In the genomic region with DNA sequence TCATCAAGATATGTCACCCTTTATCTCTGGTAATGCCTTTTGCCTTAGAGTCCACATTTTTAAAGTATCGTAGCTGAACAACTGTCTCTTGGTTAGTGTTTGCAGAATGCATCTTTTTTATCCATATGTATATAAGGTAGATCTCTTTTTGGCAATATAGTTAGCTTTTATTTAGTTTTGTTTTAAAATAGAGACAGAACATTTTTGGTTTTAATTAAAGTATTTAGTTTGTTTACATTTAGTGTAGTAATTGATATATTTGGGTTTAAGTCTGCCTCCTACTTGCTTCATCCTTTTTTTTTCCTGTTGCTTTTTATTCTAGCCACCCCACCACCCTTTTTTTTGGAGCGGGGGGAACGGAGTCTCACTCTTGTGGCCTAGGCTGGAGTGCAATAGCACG, we compare ENCODE assay signal across 21 cellular contexts.
DNase-seq lines count a peak whose midpoint lies in the region; ATAC-seq, FAIRE-seq and TF ChIP-seq lines count a peak whose summit lies in the region.
"Had no signal": no experiment of that assay in that cellular context is flagged by ENCODE, and none has a peak within 500 bp of the region (broad histone marks: within the 10 kb centered on the region; RNA-seq: fewer than 3 reads in every experiment).

No MANE protein-coding gene starts in this region.

- 96% methylated on average over 4 of the region's 4 CpGs for WGBS in K562 (ENCODE audit: insufficient coverage, low coverage, missing lambda C conversion rate)

- H3K79me2 ChIP-seq in K562 (ENCODE audit: control insufficient read depth, insufficient read depth, low read length), result no peaks in the 10 kb centered on the region

- H3K4me1 ChIP-seq in K562 (replicated peaks in 1 of 2; ENCODE audit: control insufficient read depth in 2 of 2, insufficient read depth in 2 of 2, low read length in 2 of 2), result peaks cover 0 to 10% of the 10 kb centered on the region in 2 experiments; a peak in 1 of 5 replicates
- H3K4me1 ChIP-seq in kidney (ENCODE audit: control insufficient read depth in 1 of 2, insufficient read depth in 1 of 2, low read depth in 1 of 2, low read length in 2 of 2), result no peaks in the 10 kb centered on the region
- H3K4me1 ChIP-seq: A549, Caco-2 had no signal

- H3K27ac ChIP-seq in K562 (ENCODE audit: extremely low read depth, low read depth, low read length) (no peak overlapping the region), kidney (ENCODE audit: low read depth in 2 of 2, low read length in 2 of 2) (no peak overlapping the region)
- H3K27ac ChIP-seq: 22Rv1; A549; BLaER1 treated with 17β-estradiol and CSF1 and Interleukin-3, amounts not matched to agents 10 nM and 100 nM; C4-2B had no signal

- TF ChIP-seq CTCF in K562 (IDR thresholded peaks at IDR 0.05 in 2 of 3, conservative IDR thresholded peaks at IDR 0.05 in 1 of 3; ENCODE audit: insufficient read depth in 2 of 3, low read depth in 1 of 3, low read length in 3 of 3), result no peak
- no peak for TF ChIP-seq CTCF in kidney (IDR thresholded peaks at IDR 0.05; ENCODE audit: borderline replicate concordance, extremely low read depth, insufficient read depth)

- H3K9me1 ChIP-seq in K562 (ENCODE audit: control insufficient read depth, insufficient read depth, low read length), result no peaks in the 10 kb centered on the region

- in situ Hi-C loops in K562 (cut with MboI), result no loop called here

- no peak overlapping the region for H3K4me2 ChIP-seq in K562 (ENCODE audit: insufficient read depth, low read length)
- H3K4me2 ChIP-seq: A549; BLaER1 treated with 17β-estradiol and CSF1 and Interleukin-3, amounts not matched to agents 10 nM and 100 nM had no signal

- H3K9ac ChIP-seq in K562 (ENCODE audit: insufficient read depth in 1 of 2, low read depth in 2 of 2, low read length in 2 of 2) (no peak overlapping the region), kidney (ENCODE audit: low read length in 2 of 2) (no peak overlapping the region)
- H3K9ac ChIP-seq: BLaER1 treated with 17β-estradiol and CSF1 and Interleukin-3, amounts not matched to agents 10 nM and 100 nM had no signal

- no peaks in the 10 kb centered on the region for H3K27me3 ChIP-seq in K562 (ENCODE audit: control insufficient read depth in 2 of 2, insufficient read depth in 2 of 2, low read length in 2 of 2)

- H3K27me3 Mint-ChIP-seq in activated CD4-positive, alpha-beta T cell treated with anti-CD3 and anti-CD28 coated beads, Interleukin-2, amount 10 ng/mL, durations not matched to agents 7 days and 5 days, result no peaks in the 10 kb centered on the region
- H3K27me3 Mint-ChIP-seq: B cell; CD4-positive, alpha-beta T cell had no signal

- H3K9me3 Mint-ChIP-seq in activated CD4-positive, alpha-beta T cell treated with anti-CD3 and anti-CD28 coated beads, Interleukin-2, amount 10 ng/mL, durations not matched to agents 7 days and 5 days, result peaks cover 37% of the 10 kb centered on the region

- TF ChIP-seq EP300 in K562 (IDR thresholded peaks at IDR 0.05; ENCODE audit: low read length), result no peak

- ATAC-seq in K562 (no peak), GM19035 (IDR thresholded peaks at IDR 0.05; ENCODE audit: unreplicated experiment) (no peak), esophagus mucosa (no peak)
- ATAC-seq: A549; CD8-positive, alpha-beta T cell had no signal

- no peak overlapping the region for H3K4me3 Mint-ChIP-seq in activated CD4-positive, alpha-beta T cell treated with anti-CD3 and anti-CD28 coated beads, Interleukin-2, amount 10 ng/mL, durations not matched to agents 7 days and 5 days
- H3K4me3 Mint-ChIP-seq: B cell; CD4-positive, alpha-beta T cell; CD8-positive, alpha-beta T cell had no signal

- BruUV-seq in K562 (replicated peaks; lab: Mats Ljungman, UMichigan), result no TSS peak

- peak overlapping the region; percentile 50 for H3K27ac Mint-ChIP-seq in activated CD4-positive, alpha-beta T cell treated with anti-CD3 and anti-CD28 coated beads, Interleukin-2, amount 10 ng/mL, durations not matched to agents 7 days and 5 days
- H3K27ac Mint-ChIP-seq: B cell; CD4-positive, alpha-beta T cell; CD8-positive, alpha-beta T cell had no signal

- peaks cover 68% of the 10 kb centered on the region for H3K36me3 Mint-ChIP-seq in activated CD4-positive, alpha-beta T cell treated with anti-CD3 and anti-CD28 coated beads, Interleukin-2, amount 10 ng/mL, durations not matched to agents 7 days and 5 days (ENCODE audit: low read depth)

- intact Hi-C loops in K562 (cut with micrococcal nuclease), result no loop called here
- intact Hi-C loops in kidney (cut with DNase I), result no loop called here

- DNase-seq in activated CD4-positive, alpha-beta T cell treated with anti-CD3 and anti-CD28 coated beads, Interleukin-2, amount 10 ng/mL, durations not matched to agents 7 days and 5 days, result no peak
- no peak for DNase-seq in activated CD4-positive, alpha-beta T cell treated with anti-CD3 and anti-CD28 coated beads for 4 hours
- DNase-seq in K562 (ENCODE audit: extremely low read depth in 1 of 4, low spot score in 3 of 4) (no peak), kidney (peak; percentile 15)
- DNase-seq: AML-193; Calu3; CD4-positive, alpha-beta T cell; CD8-positive, alpha-beta T cell; DMS79 treated with DMSO at 0.1 percent for 48 hours; GF-D8 had no signal

- TF ChIP-seq RAD21 in K562 (CRISPR knock-in tag; conservative IDR thresholded peaks at IDR 0.05 in 1 of 2, IDR thresholded peaks at IDR 0.05 in 1 of 2), result no peak

- H3K36me3 ChIP-seq in K562 (ENCODE audit: control insufficient read depth, insufficient read depth, low read length) (peaks cover 11% of the 10 kb centered on the region; the same call in 2 of the 3 replicates), kidney (ENCODE audit: control insufficient read depth in 1 of 2, insufficient read depth in 2 of 2, low read length in 2 of 2) (no peaks in the 10 kb centered on the region)

- H3K4me3 ChIP-seq in K562, result no peak overlapping the region
- H3K4me3 ChIP-seq in kidney (ENCODE audit: low read length in 2 of 2), result no peak overlapping the region
- H3K4me3 ChIP-seq: A549; BLaER1 treated with 17β-estradiol and CSF1 and Interleukin-3, amounts not matched to agents 10 nM and 100 nM had no signal

- H3K9me3 ChIP-seq in K562 (replicated peaks; ENCODE audit: control insufficient read depth, insufficient read depth, low read depth, low read length) (no peaks in the 10 kb centered on the region), kidney (ENCODE audit: control insufficient read depth in 1 of 2, low read length in 2 of 2) (peaks cover 0 to 7% of the 10 kb centered on the region in 2 donors)
- H3K9me3 ChIP-seq: Caco-2 had no signal

- H3K4me1 Mint-ChIP-seq in activated CD4-positive, alpha-beta T cell treated with anti-CD3 and anti-CD28 coated beads, Interleukin-2, amount 10 ng/mL, durations not matched to agents 7 days and 5 days, result peaks cover 43% of the 10 kb centered on the region

- no peak overlapping the region for H2AFZ ChIP-seq in K562 (ENCODE audit: low read depth, low read length)

- CTCF ChIA-PET in activated CD4-positive, alpha-beta T cell treated with anti-CD3 and anti-CD28 coated beads, Interleukin-2, amount 10 ng/mL, durations not matched to agents 7 days and 5 days (lab: Charles Lee), result interaction anchor here (0.6 to 1.9 kb wide), 4 partner anchors 13 to 211 kb away, joined by 3 to 4 read pairs (median 4); no protein-coding TSS in a partner anchor
- CTCF ChIA-PET in K562 (lab: Yijun Ruan, JAX; ENCODE audit: low intra/inter-chr PET ratio), result no interaction called here

- TF ChIP-seq POLR2A in K562 (conservative IDR thresholded peaks at IDR 0.05), result no peak

- FAIRE-seq in K562 (lab: Jason Lieb, UNC) (no peak), kidney (lab: Jason Lieb, UNC) (no peak)
- FAIRE-seq: D721Med, G401.6, GM12891 had no signal

- no peaks in the 10 kb centered on the region for H4K20me1 ChIP-seq in K562 (replicated peaks; ENCODE audit: control insufficient read depth, insufficient read depth, low read length)

- POLR2A ChIA-PET in activated CD4-positive, alpha-beta T cell treated with anti-CD3 and anti-CD28 coated beads, Interleukin-2, amount 10 ng/mL, durations not matched to agents 7 days and 5 days (lab: Charles Lee), result no interaction called here
- POLR2A ChIA-PET in K562 (lab: Yijun Ruan, JAX), result no interaction called here

TF ChIP-seq in K562, 482 proteins besides CTCF, POLR2A, EP300 and RAD21:
- no peak for TF ChIP-seq MTA3 (IDR thresholded peaks at IDR 0.05; ENCODE audit: borderline replicate concordance)
- no peak for TF ChIP-seq SMARCB1 (IDR thresholded peaks at IDR 0.05; ENCODE audit: insufficient read length, low read depth)
- TF ChIP-seq ZNF507 (tag; conservative IDR thresholded peaks at IDR 0.05), result peak; percentile 97
- TF ChIP-seq, protein P1, sequence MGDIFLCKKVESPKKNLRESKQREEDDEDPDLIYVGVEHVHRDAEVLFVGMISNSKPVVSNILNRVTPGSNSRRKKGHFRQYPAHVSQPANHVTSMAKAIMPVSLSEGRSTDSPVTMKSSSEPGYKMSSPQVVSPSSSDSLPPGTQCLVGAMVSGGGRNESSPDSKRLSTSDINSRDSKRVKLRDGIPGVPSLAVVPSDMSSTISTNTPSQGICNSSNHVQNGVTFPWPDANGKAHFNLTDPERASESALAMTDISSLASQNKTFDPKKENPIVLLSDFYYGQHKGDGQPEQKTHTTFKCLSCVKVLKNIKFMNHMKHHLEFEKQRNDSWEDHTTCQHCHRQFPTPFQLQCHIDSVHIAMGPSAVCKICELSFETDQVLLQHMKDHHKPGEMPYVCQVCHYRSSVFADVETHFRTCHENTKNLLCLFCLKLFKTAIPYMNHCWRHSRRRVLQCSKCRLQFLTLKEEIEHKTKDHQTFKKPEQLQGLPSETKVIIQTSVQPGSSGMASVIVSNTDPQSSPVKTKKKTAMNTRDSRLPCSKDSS (IDR thresholded peaks at IDR 0.05; ENCODE audit: low read depth, partially characterized antibody), result no peak
- no peak for TF ChIP-seq TAF15 (IDR thresholded peaks at IDR 0.05; ENCODE audit: low read depth, low read length)
